In the genomic region with DNA sequence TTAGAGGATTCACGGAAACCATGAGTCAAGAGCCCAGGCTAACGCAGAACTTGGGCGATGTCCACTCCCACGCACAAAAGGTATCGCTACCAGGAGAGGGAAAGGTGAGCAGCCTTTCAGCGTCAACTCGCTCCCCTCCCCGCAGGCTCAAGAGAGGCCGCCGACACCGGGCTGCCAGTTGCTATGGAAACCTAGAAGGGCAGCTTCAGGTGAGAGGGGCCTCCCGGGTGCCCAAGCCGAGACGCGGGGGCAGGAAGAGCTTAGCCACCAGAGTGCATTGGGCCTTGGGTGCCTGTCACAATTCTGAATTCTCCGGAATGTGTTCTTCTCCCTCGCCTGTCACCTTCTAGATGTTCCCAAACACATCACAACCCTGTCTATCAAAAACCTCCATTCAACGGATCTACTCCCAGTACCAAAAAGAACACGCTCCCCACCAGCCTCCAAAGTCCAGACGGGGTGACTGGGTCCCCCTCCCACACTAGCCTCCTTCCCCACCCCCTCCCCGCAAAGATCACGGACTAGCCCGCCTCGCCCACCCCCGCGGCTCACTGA, we compare ENCODE assay signal across 8 cellular contexts. TPM values are rescaled to one million over a fixed set of nuclear protein-coding genes. Genes with fewer than 3 reads are reported as not detected.
DNase-seq lines count a peak whose midpoint lies in the region; ATAC-seq lines count a peak whose summit lies in the region.

No MANE protein-coding gene starts in this region.

- DNase-seq in NCI-H1105 (lab: John Stamatoyannopoulos, UW) (peak; percentile 67), memory B cell (ENCODE audit: low spot score in 2 of 2) (peak; percentile 12 to 25), H4 (ENCODE audit: low spot score) (no peak)
- peak; percentile 33 to 48 for DNase-seq in activated CD4-positive, alpha-beta T cell treated with anti-CD3 and anti-CD28 coated beads for 24 hours (ENCODE audit: low read depth in 2 of 2)
- peak; percentile 52 to 56 for DNase-seq in stimulated activated CD8-positive, alpha-beta memory T cell treated with anti-CD3 and anti-CD28 coated beads, Interleukin-2, amount 100 ng/mL, for 48 hours (ENCODE audit: low read depth in 2 of 2)

- H3K4me3 Mint-ChIP-seq in dendritic cell treated with granulocyte-macrophage colony-stimulating factor and Interleukin-4, amounts not matched to agents 40 ng/mL and 50 ng/mL, for 4 days: peak overlapping the region; percentile 96
- peak overlapping the region; percentile 96 for H3K4me3 Mint-ChIP-seq in memory B cell

- ATAC-seq in GM21423 (IDR thresholded peaks at IDR 0.05; ENCODE audit: unreplicated experiment): peak; percentile 23
- peak; percentile 8 for ATAC-seq in memory B cell (ENCODE audit: low read depth)

- H3K9me3 ChIP-seq in BLaER1: peaks cover 11% of the 10 kb centered on the region

- peaks cover 42% of the 10 kb centered on the region for H3K4me1 ChIP-seq in BLaER1

- peak overlapping the region; percentile 90 for H3K27ac ChIP-seq in BLaER1

- H3K36me3 ChIP-seq in BLaER1: peaks cover 43% of the 10 kb centered on the region

- H3K4me3 ChIP-seq in BLaER1: peak overlapping the region; percentile 96

- peaks cover 58% of the 10 kb centered on the region for H3K36me3 Mint-ChIP-seq in dendritic cell treated with granulocyte-macrophage colony-stimulating factor and Interleukin-4, amounts not matched to agents 40 ng/mL and 50 ng/mL, for 4 days (ENCODE audit: low read depth)
- peaks cover 7% of the 10 kb centered on the region for H3K36me3 Mint-ChIP-seq in memory B cell

- no peaks in the 10 kb centered on the region for H3K9me3 Mint-ChIP-seq in dendritic cell treated with granulocyte-macrophage colony-stimulating factor and Interleukin-4, amounts not matched to agents 40 ng/mL and 50 ng/mL, for 4 days
- no peaks in the 10 kb centered on the region for H3K9me3 Mint-ChIP-seq in memory B cell

- peak overlapping the region; percentile 87 for H3K9ac ChIP-seq in BLaER1

- H3K27ac Mint-ChIP-seq in dendritic cell treated with granulocyte-macrophage colony-stimulating factor and Interleukin-4, amounts not matched to agents 40 ng/mL and 50 ng/mL, for 4 days: peak overlapping the region; percentile 98
- peak overlapping the region; percentile 95 for H3K27ac Mint-ChIP-seq in memory B cell

- peaks cover 41% of the 10 kb centered on the region for H4K20me1 ChIP-seq in BLaER1

- no peaks in the 10 kb centered on the region for H3K27me3 Mint-ChIP-seq in dendritic cell treated with granulocyte-macrophage colony-stimulating factor and Interleukin-4, amounts not matched to agents 40 ng/mL and 50 ng/mL, for 4 days
- no peaks in the 10 kb centered on the region for H3K27me3 Mint-ChIP-seq in memory B cell

- H3K4me2 ChIP-seq in BLaER1: peak overlapping the region; percentile 92

- intact Hi-C loops in dendritic cell treated with granulocyte-macrophage colony-stimulating factor and Interleukin-4, amounts not matched to agents 40 ng/mL and 50 ng/mL, for 4 days (cut with micrococcal nuclease): loop anchor here (1.0 to 2.0 kb wide), 2 partner anchors 40 to 169 kb away; partner anchors contain the start of gene SNIP1

- H3K27me3 ChIP-seq in BLaER1: no peaks in the 10 kb centered on the region

- peaks cover 46% of the 10 kb centered on the region for H3K4me1 Mint-ChIP-seq in dendritic cell treated with granulocyte-macrophage colony-stimulating factor and Interleukin-4, amounts not matched to agents 40 ng/mL and 50 ng/mL, for 4 days (ENCODE audit: low read depth)
- peaks cover 27% of the 10 kb centered on the region for H3K4me1 Mint-ChIP-seq in memory B cell

RNA-seq across cellular contexts. Expression of gene MEAF6, which starts 0.7 kb away (rescaled TPM):
- total RNA-seq in H4 (2014; rRNA removed; shearing (Covaris generic)): 113 and 172 TPM in 2 replicates

RNA-seq across cellular contexts. Expression of gene ZC3H12A, which starts 39.5 kb away (rescaled TPM):
- total RNA-seq in H4 (2014; rRNA removed; shearing (Covaris generic)): 2.9 TPM in 2 replicates

RNA-seq across cellular contexts. Expression of gene SNIP1, which starts 40.2 kb away (rescaled TPM):
- total RNA-seq in H4 (2014; rRNA removed; shearing (Covaris generic)): 7.2 and 12.9 TPM in 2 replicates

RNA-seq across cellular contexts. Expression of gene DNALI1, which starts 42.9 kb away (rescaled TPM):
- total RNA-seq in H4 (2014; rRNA removed; shearing (Covaris generic)): 0.64 TPM in 1 of 2 replicates, not detected in the other
